ENCODE assay signal across 8 cellular contexts in genomic region chr2:74497777-74498499, GRCh38. TPM values are rescaled to one million over a fixed set of nuclear protein-coding genes. Genes with fewer than 3 reads are reported as not detected.
A peak's percentile ranks its signal among the peaks of the same experiment; 100 is the strongest.
DNase-seq lines count a peak whose midpoint lies in the region; ATAC-seq and TF ChIP-seq lines count a peak whose summit lies in the region.

No MANE protein-coding gene starts in this region.

- peak overlapping the region; percentile 78 to 96 (median 89) for H3K4me3 Mint-ChIP-seq in CD4-positive, alpha-beta memory T cell

- DNase-seq in CD4-positive, alpha-beta memory T cell, result peak in 1 of 5 donors; percentile 24
- DNase-seq in coronary artery (ENCODE audit: low spot score), result peak; percentile 72
- peak in 2 of 3 donors; percentile 74 for DNase-seq in mucosa of descending colon
- no peak for DNase-seq in midbrain (lab: John Stamatoyannopoulos, UW)
- DNase-seq in occipital lobe (lab: John Stamatoyannopoulos, UW), result no peak
- DNase-seq in SW 1271 (lab: John Stamatoyannopoulos, UW), result no peak

- no peak overlapping the region for H3K27ac ChIP-seq in CD4-positive, alpha-beta memory T cell (ENCODE audit: low read depth, low read length)
- no peak overlapping the region for H3K27ac ChIP-seq in HUES48 (ENCODE audit: low read depth, low read length)
- H3K27ac ChIP-seq in coronary artery, result no peak overlapping the region

- CTCF ChIA-PET in CD4-positive, alpha-beta memory T cell (lab: Charles Lee; ENCODE audit: partially characterized antibody), result interaction anchor here (1.3 to 2.3 kb wide), 2 partner anchors 15 to 90 kb away, joined by 5 to 9 read pairs; partner anchors contain the start of genes CCDC142 and TTC31

- peaks cover 14% of the 10 kb centered on the region for H3K36me3 ChIP-seq in CD4-positive, alpha-beta memory T cell (ENCODE audit: insufficient read depth, low read length)
- peaks cover 15% of the 10 kb centered on the region; the same call in 1 of the 2 replicates for H3K36me3 ChIP-seq in HUES48 (ENCODE audit: control insufficient read depth, insufficient read depth, low read length)
- no peaks in the 10 kb centered on the region for H3K36me3 ChIP-seq in mucosa of descending colon (ENCODE audit: low read depth)

- peaks cover 13 to 40% of the 10 kb centered on the region in 2 donors for H3K27me3 Mint-ChIP-seq in CD4-positive, alpha-beta memory T cell

- peaks cover 28% of the 10 kb centered on the region for H3K27me3 ChIP-seq in CD4-positive, alpha-beta memory T cell (ENCODE audit: insufficient read depth, low read length)
- peaks cover 79% of the 10 kb centered on the region for H3K27me3 ChIP-seq in HUES48 (ENCODE audit: control insufficient read depth, insufficient read depth, low read length)

- peak overlapping the region in 3 of 7 donors; percentile 39 to 63 (median 47) for H3K27ac Mint-ChIP-seq in CD4-positive, alpha-beta memory T cell

- peak overlapping the region; percentile 52 to 64 for H3K4me3 ChIP-seq in CD4-positive, alpha-beta memory T cell (ENCODE audit: low read length in 2 of 2)
- H3K4me3 ChIP-seq in HUES48 (ENCODE audit: low read depth, low read length) (peak overlapping the region; percentile 57), coronary artery (peak overlapping the region; percentile 65), mucosa of descending colon (no peak overlapping the region)

- ATAC-seq in mucosa of descending colon (peak; percentile 63), GM19328 (IDR thresholded peaks at IDR 0.05; ENCODE audit: unreplicated experiment) (no peak)

- no peak overlapping the region for H3K9ac ChIP-seq in HUES48 (ENCODE audit: low read depth, low read length)

- H3K36me3 Mint-ChIP-seq in CD4-positive, alpha-beta memory T cell, result peaks cover 8 to 14% of the 10 kb centered on the region in 2 donors

- POLR2A ChIA-PET in CD4-positive, alpha-beta memory T cell (lab: Charles Lee; ENCODE audit: partially characterized antibody), result interaction anchor here (0.6 to 8.0 kb wide), 8 partner anchors 9 to 76 kb away, joined by 3 to 28 read pairs (median 6); partner anchors contain the start of genes CCDC142, MRPL53, PCGF1 and TTC31

- intact Hi-C loops in CD4-positive, alpha-beta memory T cell (cut with micrococcal nuclease), result no loop called here
- intact Hi-C loops in mucosa of descending colon (cut with DNase I, micrococcal nuclease), result no loop called here

- no peaks in the 10 kb centered on the region for H3K9me3 Mint-ChIP-seq in CD4-positive, alpha-beta memory T cell

- no peaks in the 10 kb centered on the region for H3K9me3 ChIP-seq in CD4-positive, alpha-beta memory T cell (ENCODE audit: control insufficient read depth in 1 of 2, low read length in 2 of 2)
- H3K9me3 ChIP-seq in HUES48 (ENCODE audit: control insufficient read depth, insufficient read depth, low read length), result no peaks in the 10 kb centered on the region
- no peaks in the 10 kb centered on the region for H3K9me3 ChIP-seq in mucosa of descending colon

- peaks cover 29% of the 10 kb centered on the region for H3K4me1 ChIP-seq in CD4-positive, alpha-beta memory T cell (ENCODE audit: insufficient read depth, low read length)
- H3K4me1 ChIP-seq in HUES48 (ENCODE audit: control insufficient read depth, insufficient read depth, low read length) (peaks cover 11% of the 10 kb centered on the region; the same call in 1 of the 2 replicates), mucosa of descending colon (ENCODE audit: low read depth) (peaks cover 24% of the 10 kb centered on the region)

- TF ChIP-seq CTCF in coronary artery (IDR thresholded peaks at IDR 0.05) (no peak), mucosa of descending colon (IDR thresholded peaks at IDR 0.05) (no peak)

- H3K4me1 Mint-ChIP-seq in CD4-positive, alpha-beta memory T cell, result peaks cover 10 to 50% (median 29%) of the 10 kb centered on the region in 4 donors

RNA-seq across cellular contexts. Expression of gene LBX2, which starts 1.5 kb away (rescaled TPM):
- total RNA-seq in CD4-positive, alpha-beta memory T cell, result under 1 TPM in 1 of 2 experiments, not detected in 1; 0.30 TPM
- under 1 TPM in 1 of 2 donors, not detected in 1; 0.23 TPM for polyA plus RNA-seq in CD4-positive, alpha-beta memory T cell
- total RNA-seq in mucosa of descending colon, result 1 to 10 TPM; 1.0 to 1.5 (median 1.5) TPM
- total RNA-seq in occipital lobe, result not detected

RNA-seq across cellular contexts. Expression of gene PCGF1, which starts 9.6 kb away (rescaled TPM):
- total RNA-seq in CD4-positive, alpha-beta memory T cell, result 10 to 100 TPM; 31.1 to 42.2 TPM
- polyA plus RNA-seq in CD4-positive, alpha-beta memory T cell, result 10 to 100 TPM; 10.4 to 16.7 TPM
- 10 to 100 TPM; 20.3 to 29.1 (median 22.3) TPM for total RNA-seq in mucosa of descending colon
- total RNA-seq in occipital lobe, result 6.4 TPM

RNA-seq across cellular contexts. Expression of gene TTC31, which starts 15.1 kb away (rescaled TPM):
- total RNA-seq in CD4-positive, alpha-beta memory T cell, result 10 to 100 TPM; 43.7 to 46.9 TPM
- polyA plus RNA-seq in CD4-positive, alpha-beta memory T cell, result 10 to 100 TPM; 17.0 to 19.2 TPM
- total RNA-seq in mucosa of descending colon (10 to 100 TPM; 27.2 to 34.1 (median 30.9) TPM), occipital lobe (5.9 TPM)

RNA-seq across cellular contexts. Expression of gene CCDC142, which starts 15.1 kb away (rescaled TPM):
- 10 to 100 TPM; 63.9 to 67.6 TPM for total RNA-seq in CD4-positive, alpha-beta memory T cell
- polyA plus RNA-seq in CD4-positive, alpha-beta memory T cell, result 10 to 100 TPM in 1 of 2 donors, 1 to 10 TPM in 1; 3.6 to 10.2 TPM
- 10 to 100 TPM; 22.6 to 36.5 (median 28.5) TPM for total RNA-seq in mucosa of descending colon
- 35.6 TPM for total RNA-seq in occipital lobe

RNA-seq across cellular contexts. Expression of gene TLX2, which starts 16.3 kb away (rescaled TPM):
- total RNA-seq in CD4-positive, alpha-beta memory T cell, result under 1 TPM; 0.52 to 0.53 TPM
- polyA plus RNA-seq in CD4-positive, alpha-beta memory T cell, result under 1 TPM; 0.14 to 0.33 TPM
- total RNA-seq in mucosa of descending colon (1 to 10 TPM in 1 of 3 donors, under 1 TPM in 2; 0.17 to 1.6 (median 0.51) TPM), occipital lobe (not detected)

Comparison
In these comparisons a context has a peak if more than half of its experiments do, and no peak if none do; other contexts are left out.
1. DNase-seq: peak in coronary artery (single experiment) and mucosa of descending colon (2 of 3); none in midbrain (single experiment), occipital lobe (single experiment) and SW 1271 (0 of 2).